Comparison of ENCODE assay signal across 1 cellular context in genomic region chr7:94510582-94511456, GRCh38.
A peak's percentile ranks its signal among the peaks of the same experiment; 100 is the strongest.
TF ChIP-seq lines count a peak whose summit lies in the region.

No MANE protein-coding gene starts in this region.

TF ChIP-seq in K562, 482 proteins besides CTCF, POLR2A, EP300 and RAD21 (continued from another document and continues in another):
- TF ChIP-seq FOXP4 (CRISPR knock-in tag; IDR thresholded peaks at IDR 0.05; ENCODE audit: borderline replicate concordance), result no peak
- 0 out of 4 replicates have a peak, but pooled peaks of 1 of the 2 experiments have one; percentile 22 for TF ChIP-seq TEAD1 (CRISPR knock-in tag; IDR thresholded peaks at IDR 0.05)
- TF ChIP-seq ZNF583 (CRISPR knock-in tag; IDR thresholded peaks at IDR 0.05), result 0 out of 2 replicates have a peak, but pooled peaks have one; percentile 25
- peak; percentile 75 for TF ChIP-seq MIER1 (IDR thresholded peaks at IDR 0.05; ENCODE audit: low read depth)
- no peak for TF ChIP-seq E2F1 (CRISPR knock-in tag; IDR thresholded peaks at IDR 0.05)
- 0 out of 2 replicates have a peak, but pooled peaks have one; percentile 33 for TF ChIP-seq ZFP1 (CRISPR knock-in tag; IDR thresholded peaks at IDR 0.05)
- no peak for TF ChIP-seq POLR3G (IDR thresholded peaks at IDR 0.05; ENCODE audit: extremely low read depth, insufficient read length, insufficient replicate concordance)
- TF ChIP-seq NFRKB (IDR thresholded peaks at IDR 0.05; ENCODE audit: low read depth), result peak; percentile 35; the same call in 1 of the 2 replicates
- TF ChIP-seq HMGXB4 (CRISPR knock-in tag; IDR thresholded peaks at IDR 0.05), result no peak
- no peak for TF ChIP-seq EZH2 (IDR thresholded peaks at IDR 0.05; ENCODE audit: borderline replicate concordance, low read depth, low read length)
- 0 out of 2 replicates have a peak, but pooled peaks have one; percentile 6 for TF ChIP-seq TEAD4 (IDR thresholded peaks at IDR 0.05; ENCODE audit: low read length)
- no peak for TF ChIP-seq TEAD4 (CRISPR knock-in tag; IDR thresholded peaks at IDR 0.05; ENCODE audit: borderline replicate concordance)
- TF ChIP-seq DLX4 (CRISPR knock-in tag; IDR thresholded peaks at IDR 0.05), result no peak
- peak; percentile 67 for TF ChIP-seq REST (CRISPR knock-in tag; IDR thresholded peaks at IDR 0.05; ENCODE audit: low read depth)
- TF ChIP-seq SNIP1 (IDR thresholded peaks at IDR 0.05; ENCODE audit: low read depth), result no peak
- TF ChIP-seq HMGN3 (IDR thresholded peaks at IDR 0.05; ENCODE audit: borderline replicate concordance, extremely low read depth, insufficient read length, low read depth, low read length), result peak; percentile 0
- peak; percentile 35; the same call in 1 of the 2 replicates for TF ChIP-seq ZFX (CRISPR knock-in tag; IDR thresholded peaks at IDR 0.05)
- TF ChIP-seq NFYB (IDR thresholded peaks at IDR 0.05; ENCODE audit: extremely low read depth, insufficient read length), result no peak
- TF ChIP-seq UBTF (IDR thresholded peaks at IDR 0.05; ENCODE audit: borderline replicate concordance in 1 of 2, low read depth in 2 of 2, low read length in 2 of 2), result no peak
- no peak for TF ChIP-seq BCLAF1 (IDR thresholded peaks at IDR 0.05; ENCODE audit: borderline replicate concordance in 1 of 2, control insufficient read depth in 1 of 2, low read depth in 2 of 2, low read length in 1 of 2)
- TF ChIP-seq MGA (IDR thresholded peaks at IDR 0.05), result no peak
